5 cellular contexts compared by ENCODE assay signal in the genomic region with DNA sequence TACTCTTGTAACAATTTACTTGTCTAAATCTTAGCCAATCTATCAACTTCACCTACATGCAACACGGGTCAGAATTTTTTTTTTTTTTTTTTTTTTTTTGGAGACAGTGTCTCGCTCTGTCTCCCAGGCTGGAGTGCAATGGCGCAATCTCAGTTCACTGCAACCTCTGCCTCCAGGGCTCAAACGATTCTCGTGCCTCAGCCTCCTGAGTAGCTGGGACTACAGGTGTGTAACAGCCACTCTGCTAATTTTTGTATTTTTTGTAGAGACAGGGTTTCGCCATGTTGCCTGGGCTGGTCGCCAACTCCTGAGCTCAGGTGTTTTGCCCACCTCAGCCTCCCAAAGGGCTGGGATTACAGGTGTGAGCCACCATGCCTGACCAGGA. TPM values are rescaled to one million over a fixed set of nuclear protein-coding genes. Genes with fewer than 3 reads are reported as not detected.
DNase-seq lines count a peak whose midpoint lies in the region; ATAC-seq, FAIRE-seq and TF ChIP-seq lines count a peak whose summit lies in the region.
"Not testable (repeated sequence)": the region's sequence is repeated elsewhere in the genome, so short reads cannot be mapped to it uniquely, and the experiment has no call there.
"Had no signal": no experiment of that assay in that cellular context is flagged by ENCODE, and none has a peak within 500 bp of the region (broad histone marks: within the 10 kb centered on the region; RNA-seq: fewer than 3 reads in every experiment).

No MANE protein-coding gene starts in this region.

- H3K9ac ChIP-seq in GM12878 (ENCODE audit: control insufficient read depth, insufficient read depth, low read length); parathyroid adenoma: not testable (repeated sequence)

- not testable (repeated sequence) for H3K36me3 ChIP-seq in GM12878 (ENCODE audit: control insufficient read depth in 2 of 2, insufficient read depth in 2 of 2, low read length in 1 of 2); hepatocyte (replicated peaks; ENCODE audit: insufficient read depth, low read depth); parathyroid adenoma (ENCODE audit: control insufficient read depth, insufficient read depth, low read length)

- DNase-seq in GM12878 (ENCODE audit: low read depth, low spot score); hepatocyte (ENCODE audit: low spot score): not testable (repeated sequence)

- not testable (repeated sequence) for BruUV-seq in GM12878 (replicated peaks; lab: Mats Ljungman, UMichigan)

- H3K4me2 ChIP-seq in GM12878 (ENCODE audit: control insufficient read depth, insufficient read depth), result not testable (repeated sequence)
- H3K4me2 ChIP-seq in hepatocyte (peak overlapping the region; percentile 52), parathyroid adenoma (ENCODE audit: low read length) (peak overlapping the region; percentile 59)

- H3K27me3 ChIP-seq in GM12878 (replicated peaks in 1 of 2; ENCODE audit: control insufficient read depth in 2 of 2, insufficient read depth in 2 of 2, low read length in 1 of 2); hepatocyte; parathyroid adenoma (ENCODE audit: control insufficient read depth, insufficient read depth, low read length): not testable (repeated sequence)

- POLR2A ChIA-PET in GM12878 (lab: Charles Lee), result interaction anchor here (0.6 to 1.2 kb wide), 8 partner anchors 10 to 295 kb away, joined by 3 to 7 read pairs (median 3); no protein-coding TSS in a partner anchor

- not testable (repeated sequence) for H2AFZ ChIP-seq in GM12878 (ENCODE audit: control insufficient read depth, low read depth, low read length); hepatocyte; parathyroid adenoma

- not testable (repeated sequence) for H3K4me1 ChIP-seq in GM12878 (ENCODE audit: control insufficient read depth, insufficient read depth, low read length)
- peaks cover 39% of the 10 kb centered on the region for H3K4me1 ChIP-seq in hepatocyte (ENCODE audit: insufficient read depth)
- peaks cover 65% of the 10 kb centered on the region for H3K4me1 ChIP-seq in parathyroid adenoma

- RAD21 ChIA-PET in GM12878 (lab: Charles Lee; ENCODE audit: unreplicated experiment), result interaction anchor here (1.0 to 1.6 kb wide), 5 partner anchors 9 to 90 kb away, joined by 3 to 6 read pairs (median 4); no protein-coding TSS in a partner anchor

- intact Hi-C loops in GM12878 (cut with micrococcal nuclease; ENCODE audit: unreplicated experiment), result not testable (repeated sequence)

- not testable (repeated sequence) for H3K79me2 ChIP-seq in GM12878 (ENCODE audit: control insufficient read depth, insufficient read depth, low read length); hepatocyte; parathyroid adenoma

- FAIRE-seq in GM12878 (lab: Jason Lieb, UNC), result not testable (repeated sequence)

- in situ Hi-C loops in GM12878 (cut with MboI), result not testable (repeated sequence)

- H3K4me3 ChIP-seq in GM12878, hepatocyte: not testable (repeated sequence)
- peak overlapping the region; percentile 39 for H3K4me3 ChIP-seq in parathyroid adenoma (ENCODE audit: low read depth, low read length)

- SMC1A ChIA-PET in GM12878 (lab: Charles Lee; ENCODE audit: uncharacterized antibody, unreplicated experiment), result interaction anchor here (0.6 to 4.2 kb wide), 12 partner anchors 10 to 586 kb away, joined by 3 to 38 read pairs (median 4); no protein-coding TSS in a partner anchor

- H3K9me3 ChIP-seq in GM12878 (replicated peaks; ENCODE audit: control insufficient read depth, insufficient read depth, low read length); hepatocyte (ENCODE audit: low read depth); parathyroid adenoma (ENCODE audit: control insufficient read depth, low read length): not testable (repeated sequence)

- TF ChIP-seq POLR2A in GM12878 (IDR thresholded peaks at IDR 0.05; ENCODE audit: low read depth, low read length), result not testable (repeated sequence)

- WGBS in GM12878 (ENCODE audit: insufficient coverage, insufficient replicate concordance, low lambda C conversion rate, missing lambda C conversion rate), result 74% methylated on average over 6 of the region's 7 CpGs
- 91% methylated on average over 7 of the region's 7 CpGs for WGBS in hepatocyte (ENCODE audit: low lambda C conversion rate, missing lambda C conversion rate)

- H3K27ac ChIP-seq in VCaP, result peak overlapping the region; percentile 85
- not testable (repeated sequence) for H3K27ac ChIP-seq in GM12878 (ENCODE audit: control insufficient read depth, insufficient read depth)
- H3K27ac ChIP-seq in hepatocyte, result peak overlapping the region; percentile 63
- H3K27ac ChIP-seq in parathyroid adenoma, result peak overlapping the region; percentile 99

- not testable (repeated sequence) for ATAC-seq in GM12878

- not testable (repeated sequence) for TF ChIP-seq CTCF in VCaP (conservative IDR thresholded peaks at IDR 0.05); GM12878 (IDR thresholded peaks at IDR 0.05 in 2 of 3, conservative IDR thresholded peaks at IDR 0.05 in 1 of 3; ENCODE audit: control insufficient read depth in 2 of 3, extremely low read depth in 1 of 3, insufficient read depth in 1 of 3, low read depth in 3 of 3, low read length in 3 of 3); hepatocyte (IDR thresholded peaks at IDR 0.05; ENCODE audit: poor library complexity); parathyroid adenoma (IDR thresholded peaks at IDR 0.05)

- H3K9me2 ChIP-seq in hepatocyte (replicated peaks; ENCODE audit: insufficient read depth), result not testable (repeated sequence)

- CTCF ChIA-PET in GM12878 (lab: Yijun Ruan, JAX), result interaction anchor here (0.6 to 3.4 kb wide), 12 partner anchors 9 to 648 kb away, joined by 3 to 29 read pairs (median 4); no protein-coding TSS in a partner anchor

- not testable (repeated sequence) for H4K20me1 ChIP-seq in GM12878 (ENCODE audit: control insufficient read depth, insufficient read depth); hepatocyte (ENCODE audit: insufficient read depth, poor library complexity, severe bottlenecking)

- TF ChIP-seq EP300 in GM12878 (IDR thresholded peaks at IDR 0.05; ENCODE audit: borderline replicate concordance in 1 of 2, control insufficient read depth in 1 of 2, low read depth in 2 of 2, low read length in 2 of 2), result not testable (repeated sequence)

- not testable (repeated sequence) for TF ChIP-seq RAD21 in GM12878 (IDR thresholded peaks at IDR 0.05; ENCODE audit: insufficient read depth, low read depth, low read length)

TF ChIP-seq in GM12878, 131 proteins besides CTCF, POLR2A, EP300 and RAD21 (continues in another document):
- 0 out of 2 replicates have a peak, but pooled peaks have one; percentile 8 for TF ChIP-seq RELB (IDR thresholded peaks at IDR 0.05; ENCODE audit: low read depth)

RNA-seq across cellular contexts. Expression of gene NPC1, which starts 26.8 kb away (rescaled TPM):
- total RNA-seq in GM12878 (2013; cell fraction: nucleolus; rRNA removed), result 177 TPM in 2 replicates
- total RNA-seq in GM12878 (2014; rRNA removed) (18.9 and 24.0 TPM in 2 replicates), GM12878 (2014; rRNA removed; fragmentation: Illumina TruSeq; extraction: Trizol) (19.9 and 21.1 TPM in 2 replicates), GM12878 (2021) (22.9 and 25.5 TPM in 2 replicates), hepatocyte (57.5 and 77.2 TPM in 2 replicates)
- 8.6 TPM for polyA plus RNA-seq in GM12878 (2011; ENCODE audit: low read depth)
- polyA plus RNA-seq in GM12878 (2011; rRNA removed) (38.3 and 45.2 TPM in 2 replicates), GM12878 (2014; fragmentation: Illumina TruSeq; extraction: Trizol) (17.4 and 21.1 TPM in 2 replicates), GM12878 (2014; fragmentation: Nextera tagmentation; extraction: Ambion mirVana) (10 to 100 TPM; 10.1 to 11.0 TPM), GM12878 (2014; rRNA removed) (15.8 and 19.0 TPM in 2 replicates), GM12878 (2016; fragmentation: Nextera tagmentation; extraction: Ambion mirVana) (10 to 100 TPM; 20.6 to 24.4 TPM), hepatocyte (52.5 and 54.0 TPM in 2 replicates)
- polyA plus RNA-seq in GM12878 (2011; cell fraction: cytosol; rRNA removed), result 52.8 and 53.1 TPM in 2 replicates
- polyA plus RNA-seq in GM12878 (2011; cell fraction: nucleus; rRNA removed), result 114 and 152 TPM in 2 replicates
- polyA plus RNA-seq in GM12878 (2012), result 12.9 and 20.2 TPM in 2 replicates
- 106 and 135 TPM in 2 replicates for polyA minus RNA-seq in GM12878 (2011; rRNA and poly(A)+ RNA removed)
- 26.2 and 31.5 TPM in 2 replicates for polyA minus RNA-seq in GM12878 (2011; cell fraction: cytosol; rRNA and poly(A)+ RNA removed)
- 98.8 and 143 TPM in 2 replicates for polyA minus RNA-seq in GM12878 (2011; cell fraction: nucleus; rRNA and poly(A)+ RNA removed)

RNA-seq across cellular contexts. Expression of gene ANKRD29, which starts 49.6 kb away (rescaled TPM):
- 1.8 and 2.9 TPM in 2 replicates for total RNA-seq in GM12878 (2013; cell fraction: nucleolus; rRNA removed)
- total RNA-seq in GM12878 (2014; rRNA removed), result 0.98 and 1.3 TPM in 2 replicates
- 1.6 TPM in 2 replicates for total RNA-seq in GM12878 (2014; rRNA removed; fragmentation: Illumina TruSeq; extraction: Trizol)
- 1.4 and 1.7 TPM in 2 replicates for total RNA-seq in GM12878 (2021)
- polyA plus RNA-seq in GM12878 (2011; ENCODE audit: low read depth), result 0.18 TPM
- polyA plus RNA-seq in GM12878 (2011; rRNA removed), result 9.2 and 15.1 TPM in 2 replicates
- 4.4 and 6.0 TPM in 2 replicates for polyA plus RNA-seq in GM12878 (2011; cell fraction: cytosol; rRNA removed)
- polyA plus RNA-seq in GM12878 (2011; cell fraction: nucleus; rRNA removed), result 4.7 and 5.0 TPM in 2 replicates
- polyA plus RNA-seq in GM12878 (2012), result 0.32 and 0.37 TPM in 2 replicates
- polyA plus RNA-seq in GM12878 (2014; fragmentation: Illumina TruSeq; extraction: Trizol), result 2.4 and 3.5 TPM in 2 replicates
- under 1 TPM; 0.53 to 0.62 TPM for polyA plus RNA-seq in GM12878 (2014; fragmentation: Nextera tagmentation; extraction: Ambion mirVana)
- polyA plus RNA-seq in GM12878 (2014; rRNA removed), result 1.2 and 2.5 TPM in 2 replicates
- polyA plus RNA-seq in GM12878 (2016; fragmentation: Nextera tagmentation; extraction: Ambion mirVana), result 1 to 10 TPM; 1.6 TPM
- 3.4 and 4.3 TPM in 2 replicates for polyA minus RNA-seq in GM12878 (2011; rRNA and poly(A)+ RNA removed)
- polyA minus RNA-seq in GM12878 (2011; cell fraction: cytosol; rRNA and poly(A)+ RNA removed), result 3.2 and 4.4 TPM in 2 replicates
- 3.1 and 6.1 TPM in 2 replicates for polyA minus RNA-seq in GM12878 (2011; cell fraction: nucleus; rRNA and poly(A)+ RNA removed)
- 12.1 and 17.4 TPM in 2 replicates for total RNA-seq in hepatocyte
- polyA plus RNA-seq in hepatocyte, result 7.7 and 8.9 TPM in 2 replicates
- total RNA-seq: CD8-positive, alpha-beta T cell had no signal
